15 cellular contexts compared by ENCODE assay signal in genomic region chr3:117660941-117661635, GRCh38.
DNase-seq lines count a peak whose midpoint lies in the region; ATAC-seq and TF ChIP-seq lines count a peak whose summit lies in the region.
"Had no signal": no experiment of that assay in that cellular context is flagged by ENCODE, and none has a peak within 500 bp of the region (broad histone marks: within the 10 kb centered on the region; RNA-seq: fewer than 3 reads in every experiment).

No MANE protein-coding gene starts in this region.

- peaks cover 23% of the 10 kb centered on the region for H3F3A ChIP-seq in GM23248 (ENCODE audit: insufficient read depth)
- peaks cover 15% of the 10 kb centered on the region for H3F3A ChIP-seq in SK-N-SH (replicated peaks; ENCODE audit: insufficient read depth)

- 49 to 50% methylated on average over 2 of the region's 2 CpGs for WGBS in GM23248 (ENCODE audit: low coverage in 1 of 2, low lambda C conversion rate in 2 of 2, missing lambda C conversion rate in 2 of 2), 2 experiments
- 69% methylated on average over 2 of the region's 2 CpGs for WGBS in SK-N-SH (ENCODE audit: low lambda C conversion rate)

- H3K79me2 ChIP-seq in GM23248 (ENCODE audit: insufficient read depth) = no peaks in the 10 kb centered on the region
- H3K79me2 ChIP-seq in SK-N-SH (ENCODE audit: insufficient read depth) = no peaks in the 10 kb centered on the region
- H3K79me2 ChIP-seq in fibroblast of lung (ENCODE audit: control insufficient read depth, insufficient read depth, low read length) = no peaks in the 10 kb centered on the region

- H4K20me1 ChIP-seq in GM23248 (ENCODE audit: insufficient read depth) (no peaks in the 10 kb centered on the region), SK-N-SH (ENCODE audit: insufficient read depth) (no peaks in the 10 kb centered on the region), fibroblast of lung (ENCODE audit: control insufficient read depth, extremely low read depth, insufficient read depth, low read length) (no peaks in the 10 kb centered on the region)

- POLR2A ChIA-PET in SK-N-SH (lab: Yijun Ruan, JAX) = interaction anchor here (1.7 kb wide), 1 partner anchor 11 kb away, joined by 4 read pairs; no protein-coding TSS in a partner anchor
- POLR2A ChIA-PET in CD4-positive, alpha-beta T cell (lab: Charles Lee) = no interaction called here

- H3K9me3 Mint-ChIP-seq in CD4-positive, alpha-beta T cell = peaks cover 4% of the 10 kb centered on the region

- peaks cover 28% of the 10 kb centered on the region for H3K4me1 ChIP-seq in GM23248 (ENCODE audit: insufficient read depth)
- peaks cover 5 to 17% of the 10 kb centered on the region in 2 experiments for H3K4me1 ChIP-seq in SK-N-SH (ENCODE audit: control insufficient read depth in 1 of 2, insufficient read depth in 2 of 2, low read depth in 1 of 2, low read length in 1 of 2)
- peaks cover 3% of the 10 kb centered on the region for H3K4me1 ChIP-seq in fibroblast of lung (ENCODE audit: control insufficient read depth, extremely low read depth, insufficient read depth, low read length)
- H3K4me1 ChIP-seq in skeletal muscle satellite cell (ENCODE audit: control insufficient read depth, insufficient read depth, low read length) = peaks cover 16% of the 10 kb centered on the region

- H3K36me3 ChIP-seq in GM23248 (ENCODE audit: low read depth) (no peaks in the 10 kb centered on the region), SK-N-SH (replicated peaks in 1 of 2; ENCODE audit: control insufficient read depth in 1 of 2, insufficient read depth in 2 of 2, low read length in 1 of 2) (no peaks in the 10 kb centered on the region), fibroblast of lung (ENCODE audit: control insufficient read depth, insufficient read depth, low read length) (no peaks in the 10 kb centered on the region), skeletal muscle satellite cell (ENCODE audit: insufficient read depth, low read length) (no peaks in the 10 kb centered on the region), H7 (replicated peaks; ENCODE audit: control insufficient read depth, insufficient read depth, low read length) (no peaks in the 10 kb centered on the region)

- in situ Hi-C loops in GM23248 (cut with MboI) = no loop called here

- H3K9me3 ChIP-seq in GM23248 (ENCODE audit: low read depth) (no peaks in the 10 kb centered on the region), SK-N-SH (no peaks in the 10 kb centered on the region), fibroblast of lung (ENCODE audit: control insufficient read depth, insufficient read depth, low read depth, low read length) (no peaks in the 10 kb centered on the region), skeletal muscle satellite cell (replicated peaks; ENCODE audit: low read length) (no peaks in the 10 kb centered on the region)
- H3K9me3 ChIP-seq in CD4-positive, alpha-beta T cell (ENCODE audit: control insufficient read depth, low read length) = no peaks in the 10 kb centered on the region

- TF ChIP-seq EP300 in SK-N-SH (IDR thresholded peaks at IDR 0.05; ENCODE audit: borderline replicate concordance in 1 of 2, low read depth in 1 of 2, low read length in 1 of 2) = peak in 1 of 2 experiments; percentile 64; a peak in 2 of 4 replicates

- no peaks in the 10 kb centered on the region for H3K36me3 Mint-ChIP-seq in CD4-positive, alpha-beta T cell (ENCODE audit: low read depth)

- H3K4me1 Mint-ChIP-seq in CD4-positive, alpha-beta T cell (ENCODE audit: low read depth) = no peaks in the 10 kb centered on the region

- H3K27ac ChIP-seq in GM23248 = peak overlapping the region; percentile 75
- H3K27ac ChIP-seq in SK-N-SH (ENCODE audit: low read depth in 2 of 2, low read length in 1 of 2) = peak overlapping the region in 1 of 2 experiments; percentile 56; a peak in 2 of 4 replicates
- peak overlapping the region; percentile 13 for H3K27ac ChIP-seq in fibroblast of lung (ENCODE audit: insufficient read depth, low read length)
- H3K27ac ChIP-seq in CD4-positive, alpha-beta T cell (ENCODE audit: low read depth, low read length) = no peak overlapping the region

- H3K9ac ChIP-seq in GM23248 (0 out of 2 replicates have a peak overlapping the region, but pooled peaks have one; percentile 11), SK-N-SH (no peak overlapping the region), fibroblast of lung (ENCODE audit: insufficient read depth, low read length) (no peak overlapping the region), skeletal muscle satellite cell (ENCODE audit: low read depth, low read length) (no peak overlapping the region)

- no peaks in the 10 kb centered on the region for H3K27me3 Mint-ChIP-seq in CD4-positive, alpha-beta T cell

- no peak for ATAC-seq in HG03565 (IDR thresholded peaks at IDR 0.05; ENCODE audit: unreplicated experiment)
- no peak for ATAC-seq in CD4-positive, alpha-beta T cell (ENCODE audit: poor library complexity)
- ATAC-seq: HCT116, left ventricle myocardium superior, sciatic nerve had no signal

- peak overlapping the region; percentile 62 for H3K4me2 ChIP-seq in GM23248 (ENCODE audit: unreplicated experiment)
- peak overlapping the region; percentile 29; the same call in 1 of the 2 replicates for H3K4me2 ChIP-seq in SK-N-SH
- H3K4me2 ChIP-seq in fibroblast of lung (ENCODE audit: extremely low read depth, insufficient read depth, low read length) = peak overlapping the region; percentile 45
- H3K4me2 ChIP-seq in skeletal muscle satellite cell (ENCODE audit: low read length) = peak overlapping the region; percentile 43

- DNase-seq in GM23248 = peak; percentile 55
- no peak for DNase-seq in SK-N-SH
- peak in 1 of 2 donors; percentile 92 for DNase-seq in fibroblast of lung (ENCODE audit: low read depth in 2 of 2)
- DNase-seq in H7 = no peak
- no peak for DNase-seq in CD4-positive, alpha-beta T cell
- DNase-seq: C1 segment of cervical spinal cord; DMS 273 treated with DMSO at 0.1 percent for 48 hours; left ventricle myocardium superior; NCI-H146; stimulated activated CD4-positive, alpha-beta T cell treated with anti-CD3 and anti-CD28 coated beads, Interleukin-4, amount 100 ng/mL, for 24 hours; T-helper 1 cell had no signal

- H3K9me2 ChIP-seq in GM23248 (ENCODE audit: insufficient read depth) (no peaks in the 10 kb centered on the region), SK-N-SH (no peaks in the 10 kb centered on the region)

- intact Hi-C loops in CD4-positive, alpha-beta T cell (cut with DNase I, micrococcal nuclease) = no loop called here

- no peaks in the 10 kb centered on the region for H3K27me3 ChIP-seq in GM23248 (replicated peaks; ENCODE audit: insufficient read depth)
- no peaks in the 10 kb centered on the region for H3K27me3 ChIP-seq in SK-N-SH (ENCODE audit: insufficient read depth)
- H3K27me3 ChIP-seq in fibroblast of lung (ENCODE audit: control insufficient read depth, insufficient read depth, low read length) = no peaks in the 10 kb centered on the region
- no peaks in the 10 kb centered on the region for H3K27me3 ChIP-seq in skeletal muscle satellite cell (ENCODE audit: control insufficient read depth, insufficient read depth, low read length)
- H3K27me3 ChIP-seq in H7 (ENCODE audit: control insufficient read depth, insufficient read depth, low read length) = no peaks in the 10 kb centered on the region
- no peaks in the 10 kb centered on the region for H3K27me3 ChIP-seq in CD4-positive, alpha-beta T cell (ENCODE audit: control insufficient read depth, insufficient read depth, low read length)

- H3K27ac Mint-ChIP-seq in CD4-positive, alpha-beta T cell = no peak overlapping the region

- TF ChIP-seq CTCF in SK-N-SH (IDR thresholded peaks at IDR 0.05) (no peak), fibroblast of lung (conservative IDR thresholded peaks at IDR 0.05 in 1 of 2, IDR thresholded peaks at IDR 0.05 in 1 of 2; ENCODE audit: low read depth in 1 of 2, low read length in 2 of 2) (no peak)
- no peak for TF ChIP-seq CTCF in CD4-positive, alpha-beta T cell (IDR thresholded peaks at IDR 0.05)

- H3K4me3 Mint-ChIP-seq in CD4-positive, alpha-beta T cell = no peak overlapping the region

- no peak for TF ChIP-seq RAD21 in SK-N-SH (IDR thresholded peaks at IDR 0.05; ENCODE audit: low read length)

- CTCF ChIA-PET in SK-N-SH (lab: Yijun Ruan, JAX) = interaction anchor here (1.3 kb wide), 1 partner anchor 10 kb away, joined by 3 read pairs; no protein-coding TSS in a partner anchor
- CTCF ChIA-PET in CD4-positive, alpha-beta T cell (lab: Charles Lee) = no interaction called here

- H3K4me3 ChIP-seq in GM23248 (peak overlapping the region; percentile 22; the same call in 1 of the 2 replicates), SK-N-SH (ENCODE audit: low read depth in 2 of 2, low read length in 1 of 2) (no peak overlapping the region), fibroblast of lung (replicated peaks in 1 of 4; ENCODE audit: control extremely low read depth in 1 of 4, insufficient read depth in 1 of 4, low read depth in 3 of 4, low read length in 4 of 4) (no peak overlapping the region), skeletal muscle satellite cell (ENCODE audit: low read length) (no peak overlapping the region), H7 (ENCODE audit: insufficient read depth, low read depth, low read length) (no peak overlapping the region)

- H2AFZ ChIP-seq in GM23248 (peak overlapping the region; percentile 55), SK-N-SH (ENCODE audit: low read depth) (no peak overlapping the region; the same call in 1 of the 2 replicates), fibroblast of lung (ENCODE audit: low read length) (no peak overlapping the region)

TF ChIP-seq in SK-N-SH, 30 proteins besides CTCF, POLR2A, EP300 and RAD21 (continues in another document):
- no peak for TF ChIP-seq RXRA (IDR thresholded peaks at IDR 0.05; ENCODE audit: borderline replicate concordance, low read depth)
- TF ChIP-seq, protein P1, sequence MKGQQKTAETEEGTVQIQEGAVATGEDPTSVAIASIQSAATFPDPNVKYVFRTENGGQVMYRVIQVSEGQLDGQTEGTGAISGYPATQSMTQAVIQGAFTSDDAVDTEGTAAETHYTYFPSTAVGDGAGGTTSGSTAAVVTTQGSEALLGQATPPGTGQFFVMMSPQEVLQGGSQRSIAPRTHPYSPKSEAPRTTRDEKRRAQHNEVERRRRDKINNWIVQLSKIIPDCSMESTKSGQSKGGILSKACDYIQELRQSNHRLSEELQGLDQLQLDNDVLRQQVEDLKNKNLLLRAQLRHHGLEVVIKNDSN (IDR thresholded peaks at IDR 0.05; ENCODE audit: borderline replicate concordance, low read depth) = no peak
- TF ChIP-seq MEF2A (IDR thresholded peaks at IDR 0.05; ENCODE audit: borderline replicate concordance, low read depth) = no peak
- TF ChIP-seq GABPA (IDR thresholded peaks at IDR 0.05; ENCODE audit: low read depth) = no peak
- TF ChIP-seq TAF1 (IDR thresholded peaks at IDR 0.05; ENCODE audit: borderline replicate concordance, low read depth, low read length) = no peak
